Comparison of ENCODE assay signal across 9 cellular contexts in genomic region chr3:185175370-185175987, GRCh38. TPM values are rescaled to one million over a fixed set of nuclear protein-coding genes. Genes with fewer than 3 reads are reported as not detected.
DNase-seq lines count a peak whose midpoint lies in the region; ATAC-seq and TF ChIP-seq lines count a peak whose summit lies in the region.
"Had no signal": no experiment of that assay in that cellular context is flagged by ENCODE, and none has a peak within 500 bp of the region (broad histone marks: within the 10 kb centered on the region; RNA-seq: fewer than 3 reads in every experiment).

No MANE protein-coding gene starts in this region.

- POLR2A ChIA-PET in Caco-2 (lab: Charles Lee), result no interaction called here

- H3K9me3 ChIP-seq in Caco-2, result no peaks in the 10 kb centered on the region
- H3K9me3 ChIP-seq: thoracic aorta had no signal

- H3K27me3 Mint-ChIP-seq in Caco-2 (ENCODE audit: insufficient read depth, unreplicated experiment) (no peaks in the 10 kb centered on the region), memory B cell (peaks cover 2% of the 10 kb centered on the region)
- H3K27me3 Mint-ChIP-seq in activated naive CD4-positive, alpha-beta T cell treated with anti-CD3 and anti-CD28 coated beads, Interleukin-2, amount 10 ng/mL, durations not matched to agents 7 days and 5 days, result peaks cover 11% of the 10 kb centered on the region

- H3K27me3 ChIP-seq in Caco-2 (replicated peaks; ENCODE audit: control insufficient read depth, insufficient read depth, low read length), result no peaks in the 10 kb centered on the region

- no peaks in the 10 kb centered on the region for H3K9me3 Mint-ChIP-seq in Caco-2 (ENCODE audit: unreplicated experiment)
- no peaks in the 10 kb centered on the region for H3K9me3 Mint-ChIP-seq in memory B cell
- H3K9me3 Mint-ChIP-seq in activated naive CD4-positive, alpha-beta T cell treated with anti-CD3 and anti-CD28 coated beads, Interleukin-2, amount 10 ng/mL, durations not matched to agents 7 days and 5 days, result no peaks in the 10 kb centered on the region

- H3K4me3 Mint-ChIP-seq in Caco-2 (ENCODE audit: unreplicated experiment), result peak overlapping the region; percentile 43
- H3K4me3 Mint-ChIP-seq in memory B cell, result peak overlapping the region; percentile 73
- H3K4me3 Mint-ChIP-seq in activated naive CD4-positive, alpha-beta T cell treated with anti-CD3 and anti-CD28 coated beads, Interleukin-2, amount 10 ng/mL, durations not matched to agents 7 days and 5 days, result no peak overlapping the region

- CTCF ChIA-PET in Caco-2 (lab: Charles Lee), result interaction anchor here (0.7 to 1.9 kb wide), 2 partner anchors 98 to 105 kb away, joined by 3 to 9 read pairs; no protein-coding TSS in a partner anchor
- CTCF ChIA-PET in activated naive CD4-positive, alpha-beta T cell treated with anti-CD3 and anti-CD28 coated beads, Interleukin-2, amount 10 ng/mL, durations not matched to agents 7 days and 5 days (lab: Charles Lee), result interaction anchor here (0.8 to 1.5 kb wide), 6 partner anchors 95 to 367 kb away, joined by 3 to 4 read pairs (median 3); no protein-coding TSS in a partner anchor

- TF ChIP-seq CTCF in Caco-2 (IDR thresholded peaks at IDR 0.05; ENCODE audit: insufficient read depth in 1 of 2, low read depth in 1 of 2, low read length in 1 of 2, severe bottlenecking in 1 of 2, unreplicated experiment in 1 of 2), result no peak
- no peak for TF ChIP-seq CTCF in cardiac fibroblast (IDR thresholded peaks at IDR 0.05; ENCODE audit: low read depth, low read length)

- intact Hi-C loops in Caco-2 (cut with micrococcal nuclease; ENCODE audit: unreplicated experiment), result loop anchor here (1.0 to 10.0 kb wide), 2 partner anchors 105 to 201 kb away; no protein-coding TSS in a partner anchor

- H3K4me1 Mint-ChIP-seq in Caco-2 (ENCODE audit: low read depth, unreplicated experiment), result peaks cover 7% of the 10 kb centered on the region
- H3K4me1 Mint-ChIP-seq in memory B cell, result peaks cover 4% of the 10 kb centered on the region
- H3K4me1 Mint-ChIP-seq in activated naive CD4-positive, alpha-beta T cell treated with anti-CD3 and anti-CD28 coated beads, Interleukin-2, amount 10 ng/mL, durations not matched to agents 7 days and 5 days, result no peaks in the 10 kb centered on the region

- peaks cover 15% of the 10 kb centered on the region for H3K4me1 ChIP-seq in Caco-2

- H3K36me3 ChIP-seq in Caco-2 (ENCODE audit: control insufficient read depth, insufficient read depth, low read length), result no peaks in the 10 kb centered on the region
- H3K36me3 ChIP-seq: thoracic aorta had no signal

- ATAC-seq in GM21447 (IDR thresholded peaks at IDR 0.05; ENCODE audit: unreplicated experiment) (peak; percentile 77), memory B cell (ENCODE audit: low read depth) (peak; percentile 78)

- DNase-seq in Caco-2 (peak; percentile 49 to 79), MV-4-11 (lab: John Stamatoyannopoulos, UW) (peak; percentile 79), cardiac fibroblast (ENCODE audit: low read depth in 2 of 2) (peak; percentile 60 to 73), memory B cell (ENCODE audit: low spot score in 2 of 2) (peak in 1 of 2 donors; percentile 27), activated gamma-delta T cell (lab: John Stamatoyannopoulos, UW) (no peak)
- DNase-seq in activated T-cell treated with anti-CD3 and anti-CD28 coated beads, Interleukin-2, amount 50 U/mL, for 48 hours, result no peak
- no peak for DNase-seq in activated naive CD4-positive, alpha-beta T cell treated with anti-CD3 and anti-CD28 coated beads, Interleukin-2, amount 10 ng/mL, durations not matched to agents 7 days and 5 days

- H3K4me3 ChIP-seq in Caco-2 (ENCODE audit: low read depth, low read length) (no peak overlapping the region), cardiac fibroblast (replicated peaks in 1 of 2; ENCODE audit: low read depth in 2 of 2, low read length in 2 of 2) (no peak overlapping the region)
- H3K4me3 ChIP-seq: thoracic aorta had no signal

- H3K27ac Mint-ChIP-seq in Caco-2 (ENCODE audit: unreplicated experiment) (peak overlapping the region; percentile 85), memory B cell (peak overlapping the region; percentile 24)
- no peak overlapping the region for H3K27ac Mint-ChIP-seq in activated naive CD4-positive, alpha-beta T cell treated with anti-CD3 and anti-CD28 coated beads, Interleukin-2, amount 10 ng/mL, durations not matched to agents 7 days and 5 days

- H3K36me3 Mint-ChIP-seq in Caco-2 (ENCODE audit: insufficient read depth, unreplicated experiment) (no peaks in the 10 kb centered on the region), memory B cell (no peaks in the 10 kb centered on the region)
- no peaks in the 10 kb centered on the region for H3K36me3 Mint-ChIP-seq in activated naive CD4-positive, alpha-beta T cell treated with anti-CD3 and anti-CD28 coated beads, Interleukin-2, amount 10 ng/mL, durations not matched to agents 7 days and 5 days

- BruUV-seq in Caco-2 (replicated peaks; lab: Mats Ljungman, UMichigan), result no TSS peak

RNA-seq across cellular contexts. Expression of gene C3orf70, which starts 22.6 kb away (rescaled TPM):
- 11.2 and 13.3 TPM in 2 replicates for total RNA-seq in Caco-2 (2022)

Comparison
In these comparisons a context has a peak if more than half of its experiments do, and no peak if none do; other contexts are left out.
1. DNase-seq: peak in Caco-2 (2 of 2), MV-4-11 (single experiment) and cardiac fibroblast (2 of 2); none in activated gamma-delta T cell (single experiment), activated T-cell treated with anti-CD3 and anti-CD28 coated beads, Interleukin-2, amount 50 U/mL, for 48 hours (0 of 2) and activated naive CD4-positive, alpha-beta T cell treated with anti-CD3 and anti-CD28 coated beads, Interleukin-2, amount 10 ng/mL, durations not matched to agents 7 days and 5 days (single experiment).